27 cellular contexts compared by ENCODE assay signal in genomic region chr5:138909734-138910133, GRCh38. TPM values are rescaled to one million over a fixed set of nuclear protein-coding genes. Genes with fewer than 3 reads are reported as not detected.
"Had no signal": no experiment of that assay in that cellular context is flagged by ENCODE, and none has a peak within 500 bp of the region (broad histone marks: within the 10 kb centered on the region; RNA-seq: fewer than 3 reads in every experiment).

No MANE protein-coding gene starts in this region.

- H3K4me3 Mint-ChIP-seq: activated CD4-positive, alpha-beta memory T cell treated with anti-CD3 and anti-CD28 coated beads for 36 hours; activated CD4-positive, alpha-beta T cell treated with anti-CD3 and anti-CD28 coated beads, Interleukin-2, amount 10 ng/mL, durations not matched to agents 7 days and 5 days; activated naive CD8-positive, alpha-beta T cell; activated T-cell treated with anti-CD3 and anti-CD28 coated beads, Interleukin-2, amount 50 U/mL, for 4 hours; brain; central memory CD8-positive, alpha-beta T cell; T-cell had no signal

- H3K4me1 Mint-ChIP-seq: brain; central memory CD8-positive, alpha-beta T cell; T-cell had no signal

- H3K9me3 Mint-ChIP-seq: activated CD4-positive, alpha-beta memory T cell treated with anti-CD3 and anti-CD28 coated beads for 36 hours; activated CD4-positive, alpha-beta T cell treated with anti-CD3 and anti-CD28 coated beads, Interleukin-2, amount 10 ng/mL, durations not matched to agents 7 days and 5 days; activated T-cell treated with anti-CD3 and anti-CD28 coated beads, Interleukin-2, amount 50 U/mL, for 4 hours; brain; central memory CD8-positive, alpha-beta T cell; T-cell had no signal

- H3K27ac Mint-ChIP-seq: activated CD4-positive, alpha-beta memory T cell treated with anti-CD3 and anti-CD28 coated beads for 36 hours; activated CD4-positive, alpha-beta T cell treated with anti-CD3 and anti-CD28 coated beads, Interleukin-2, amount 10 ng/mL, durations not matched to agents 7 days and 5 days; activated naive CD8-positive, alpha-beta T cell; T-cell had no signal

- DNase-seq: activated CD4-positive, alpha-beta memory T cell treated with anti-CD3 and anti-CD28 coated beads for 36 hours; activated CD4-positive, alpha-beta T cell treated with anti-CD3 and anti-CD28 coated beads, Interleukin-2, amount 10 ng/mL, durations not matched to agents 7 days and 5 days; activated CD4-positive, CD25-positive, alpha-beta regulatory T cell; activated CD8-positive, alpha-beta memory T cell treated with anti-CD3 and anti-CD28 coated beads for 24 hours; activated effector memory CD4-positive, alpha-beta T cell treated with anti-CD3 and anti-CD28 coated beads, Interleukin-2, amount 50 U/mL, for 16 hours; activated naive CD4-positive, alpha-beta T cell treated with Interleukin-2 at 50 U/mL for 16 hours; activated T-cell treated with anti-CD3 and anti-CD28 coated beads, Interleukin-2, amount 50 U/mL, for 4 hours; amygdala; cortex of kidney; Karpas-422; MM.1S; NCI-H1092 treated with DMSO at 0.1 percent for 48 hours; NCI-H1417 treated with DMSO at 0.1 percent for 48 hours; NCI-H1694; NCI-H2029; NCI-H2227 treated with DMSO at 0.1 percent for 48 hours; NCI-H446 treated with DMSO at 0.1 percent for 48 hours; NCI-H526 treated with DMSO at 0.1 percent for 48 hours; RPMI8226; T-cell; T-helper 2 cell; T1000 had no signal

- H3K36me3 Mint-ChIP-seq: activated CD4-positive, alpha-beta memory T cell treated with anti-CD3 and anti-CD28 coated beads for 36 hours had no signal

- H3K27me3 Mint-ChIP-seq: activated CD4-positive, alpha-beta memory T cell treated with anti-CD3 and anti-CD28 coated beads for 36 hours; activated CD4-positive, alpha-beta T cell treated with anti-CD3 and anti-CD28 coated beads, Interleukin-2, amount 10 ng/mL, durations not matched to agents 7 days and 5 days; brain; central memory CD8-positive, alpha-beta T cell; T-cell had no signal

- H3K4me3 ChIP-seq: SK-N-MC had no signal

- H3K27ac ChIP-seq: SK-N-MC had no signal

RNA-seq across cellular contexts. Expression of gene LRRTM2, which starts 34.6 kb away (rescaled TPM):
- total RNA-seq: activated CD4-positive, alpha-beta T cell treated with anti-CD3 and anti-CD28 coated beads, Interleukin-2, amount 10 ng/mL, durations not matched to agents 7 days and 5 days; Right ventricle myocardium inferior had no signal
